In the genomic region with DNA sequence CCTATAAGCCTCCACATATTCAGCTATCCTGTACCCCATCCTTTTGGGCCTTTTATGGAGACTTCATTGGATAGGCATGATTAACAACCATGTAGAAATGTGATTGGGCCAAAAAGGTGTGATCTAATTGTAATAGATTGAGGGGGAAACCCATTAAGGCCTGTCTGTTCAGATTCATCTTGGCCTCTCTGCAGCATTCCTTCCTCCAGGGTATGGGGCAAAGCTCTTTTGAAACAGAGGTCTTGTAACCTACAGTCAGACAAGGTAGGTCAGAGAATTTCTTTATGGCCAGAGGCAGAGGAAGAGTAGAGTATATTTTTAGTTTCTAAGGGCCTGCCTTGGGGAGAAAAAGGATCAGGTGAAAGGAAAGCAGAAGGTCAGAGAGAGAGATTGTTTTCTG, we compare ENCODE assay signal across 25 cellular contexts.
"Had no signal": no experiment of that assay in that cellular context is flagged by ENCODE, and none has a peak within 500 bp of the region (broad histone marks: within the 10 kb centered on the region; RNA-seq: fewer than 3 reads in every experiment).

No MANE protein-coding gene starts in this region.

- H3K27me3 ChIP-seq: dorsolateral prefrontal cortex, esophagus muscularis mucosa, foreskin keratinocyte, gastroesophageal sphincter, heart right ventricle, neutrophil, pancreas, right lobe of liver, suprapubic skin had no signal

- H3K4me1 Mint-ChIP-seq: stimulated activated naive CD8-positive, alpha-beta T cell treated with anti-CD3 and anti-CD28 coated beads, Interleukin-15, amount 100 ng/mL, for 72 hours had no signal

- DNase-seq: cerebellar nuclear complex; dorsolateral prefrontal cortex; effector CD4-positive, alpha-beta T cell; heart right ventricle; hippocampal formation; kidney glomerular epithelial cell; left colon; left ventricle myocardium superior; lower lobe of right lung; pancreas; right lobe of liver; small intestine; stimulated activated CD4-positive, alpha-beta T cell treated with anti-CD3 and anti-CD28 coated beads, Interleukin-15, amount 100 ng/mL, for 24 hours; stimulated activated CD4-positive, alpha-beta T cell treated with anti-CD3 and anti-CD28 coated beads, Interleukin-4, amount 100 ng/mL, for 1 hour; stimulated activated CD8-positive, alpha-beta memory T cell treated with anti-CD3 and anti-CD28 coated beads, Interleukin-4, amount 100 ng/mL, for 48 hours; stimulated activated naive CD4-positive, alpha-beta T cell; stimulated activated naive CD8-positive, alpha-beta T cell treated with anti-CD3 and anti-CD28 coated beads, Interleukin-15, amount 100 ng/mL, for 72 hours had no signal

- H3K27ac Mint-ChIP-seq: natural killer cell treated with Interleukin-12 subunit alpha and Interleukin-12 subunit beta and Interleukin-15 and Interleukin-18, amount 100 ng/mL, for 72 hours; type B pancreatic cell had no signal

- H3K36me3 ChIP-seq: lower lobe of right lung, neutrophil, pancreas, right lobe of liver had no signal

- H3K4me3 ChIP-seq: dorsolateral prefrontal cortex, esophagus muscularis mucosa, gastroesophageal sphincter, heart right ventricle, lower lobe of right lung, pancreas, right lobe of liver, suprapubic skin had no signal

- H3K9me3 Mint-ChIP-seq: natural killer cell treated with Interleukin-12 subunit alpha and Interleukin-12 subunit beta and Interleukin-15 and Interleukin-18, amount 100 ng/mL, for 72 hours; stimulated activated naive CD8-positive, alpha-beta T cell treated with anti-CD3 and anti-CD28 coated beads, Interleukin-15, amount 100 ng/mL, for 72 hours had no signal

- H3K4me3 Mint-ChIP-seq: natural killer cell treated with Interleukin-12 subunit alpha and Interleukin-12 subunit beta and Interleukin-15 and Interleukin-18, amount 100 ng/mL, for 72 hours; neural crest cell; stimulated activated naive CD8-positive, alpha-beta T cell treated with anti-CD3 and anti-CD28 coated beads, Interleukin-15, amount 100 ng/mL, for 72 hours; type B pancreatic cell had no signal

- ATAC-seq: foreskin keratinocyte; gastroesophageal sphincter; heart right ventricle; left colon; left ventricle myocardium superior; lower lobe of right lung; natural killer cell treated with Interleukin-12 subunit alpha and Interleukin-12 subunit beta and Interleukin-15 and Interleukin-18, amount 100 ng/mL, for 72 hours; pancreas; right lobe of liver; stimulated activated naive CD8-positive, alpha-beta T cell treated with anti-CD3 and anti-CD28 coated beads, Interleukin-15, amount 100 ng/mL, for 72 hours had no signal

- H3K27ac ChIP-seq: dorsolateral prefrontal cortex, esophagus muscularis mucosa, foreskin keratinocyte, gastroesophageal sphincter, heart right ventricle, lower lobe of right lung, neutrophil, pancreas, right lobe of liver, suprapubic skin had no signal

- H3K9me3 ChIP-seq: esophagus muscularis mucosa, gastroesophageal sphincter, lower lobe of right lung, neutrophil, pancreas, right lobe of liver had no signal

- H3K27me3 Mint-ChIP-seq: natural killer cell treated with Interleukin-12 subunit alpha and Interleukin-12 subunit beta and Interleukin-15 and Interleukin-18, amount 100 ng/mL, for 72 hours; stimulated activated naive CD8-positive, alpha-beta T cell treated with anti-CD3 and anti-CD28 coated beads, Interleukin-15, amount 100 ng/mL, for 72 hours; type B pancreatic cell had no signal

- H3K4me1 ChIP-seq: esophagus muscularis mucosa, foreskin keratinocyte, gastroesophageal sphincter, heart right ventricle, lower lobe of right lung, right lobe of liver, suprapubic skin had no signal
